9 cellular contexts compared by ENCODE assay signal in genomic region chr17:13597723-13598347, GRCh38. TPM values are rescaled to one million over a fixed set of nuclear protein-coding genes. Genes with fewer than 3 reads are reported as not detected.
A peak's percentile ranks its signal among the peaks of the same experiment; 100 is the strongest.
DNase-seq lines count a peak whose midpoint lies in the region; ATAC-seq and TF ChIP-seq lines count a peak whose summit lies in the region.
"Had no signal": no experiment of that assay in that cellular context is flagged by ENCODE, and none has a peak within 500 bp of the region (broad histone marks: within the 10 kb centered on the region; RNA-seq: fewer than 3 reads in every experiment).

No MANE protein-coding gene starts in this region.

- H3K27me3 ChIP-seq in psoas muscle (ENCODE audit: insufficient read depth in 3 of 3, low read length in 2 of 3) = peaks cover 0 to 52% (median 13%) of the 10 kb centered on the region in 3 donors
- H3K27me3 ChIP-seq in MG63 = no peaks in the 10 kb centered on the region

- DNase-seq in DMS 273 (lab: John Stamatoyannopoulos, UW; ENCODE audit: unreplicated experiment) = peak; percentile 59
- DNase-seq in DMS 273 treated with DMSO at 0.1 percent for 48 hours (lab: John Stamatoyannopoulos, UW) = no peak
- peak; percentile 59 for DNase-seq in fibroblast of gingiva (ENCODE audit: low read depth)
- no peak for DNase-seq in psoas muscle
- no peak for DNase-seq in MG63

- H3K36me3 ChIP-seq in psoas muscle (ENCODE audit: insufficient read depth in 1 of 2, low read depth in 1 of 2) (no peaks in the 10 kb centered on the region), MG63 (no peaks in the 10 kb centered on the region)
- H3K36me3 ChIP-seq: BLaER1 treated with 17β-estradiol and CSF1 and Interleukin-3, amounts not matched to agents 10 nM and 100 nM had no signal

- no peak for ATAC-seq in psoas muscle
- ATAC-seq in activated CD4-positive, CD25-positive, alpha-beta regulatory T cell treated with anti-CD3 and anti-CD28 coated beads, Interleukin-2, amount 50 U/mL, for 24 hours = no peak

- TF ChIP-seq EP300 in Ishikawa (IDR thresholded peaks at IDR 0.05; ENCODE audit: borderline replicate concordance) = no peak

- intact Hi-C loops in psoas muscle (cut with DNase I) = loop anchor here (5.0 kb wide), 2 partner anchors 704 to 1329 kb away; partner anchors contain the start of gene HS3ST3B1 (in 1 of the 2)

- H3K4me1 ChIP-seq in psoas muscle = peaks cover 2% of the 10 kb centered on the region

- H3K9me3 ChIP-seq in psoas muscle (no peaks in the 10 kb centered on the region), MG63 (no peaks in the 10 kb centered on the region)
- H3K9me3 ChIP-seq: BLaER1 treated with 17β-estradiol and CSF1 and Interleukin-3, amounts not matched to agents 10 nM and 100 nM had no signal

- H3K27ac ChIP-seq in psoas muscle = no peak overlapping the region
- H3K27ac ChIP-seq: BLaER1 treated with 17β-estradiol and CSF1 and Interleukin-3, amounts not matched to agents 10 nM and 100 nM had no signal

- WGBS in psoas muscle, 3 donors = 32 to 43% (median 33%) methylated on average over 3 of the region's 3 CpGs

- peak; percentile 67 for TF ChIP-seq RAD21 in Ishikawa (IDR thresholded peaks at IDR 0.05; ENCODE audit: low read depth)

- TF ChIP-seq CTCF in WI38 (IDR thresholded peaks at IDR 0.05; ENCODE audit: low read depth, low read length) (peak; percentile 38; the same call in 1 of the 2 replicates), psoas muscle (IDR thresholded peaks at IDR 0.05) (peak; percentile 56)

- H3K4me3 ChIP-seq in WI38 (ENCODE audit: low read depth, low read length) (peak overlapping the region; percentile 89), psoas muscle (no peak overlapping the region), MG63 (no peak overlapping the region)

TF ChIP-seq in Ishikawa, 13 proteins besides CTCF, POLR2A, EP300 and RAD21:
- no peak for TF ChIP-seq NFIC (IDR thresholded peaks at IDR 0.05)
- TF ChIP-seq ZBTB7A (IDR thresholded peaks at IDR 0.05; ENCODE audit: low read depth) = no peak
- TF ChIP-seq REST (IDR thresholded peaks at IDR 0.05; ENCODE audit: low read depth) = no peak
- no peak for TF ChIP-seq CREB1 (IDR thresholded peaks at IDR 0.05; ENCODE audit: low read depth)
- TF ChIP-seq USF1 (IDR thresholded peaks at IDR 0.05) = no peak
- no peak for TF ChIP-seq YY1 (IDR thresholded peaks at IDR 0.05; ENCODE audit: low read depth)
- TF ChIP-seq EGR1 (IDR thresholded peaks at IDR 0.05) = no peak
- no peak for TF ChIP-seq FOXM1 (IDR thresholded peaks at IDR 0.05; ENCODE audit: borderline replicate concordance, low read depth)

RNA-seq across cellular contexts. Expression of gene HS3ST3A1, which starts 3.9 kb away (rescaled TPM):
- total RNA-seq in psoas muscle = under 1 TPM in 3 of 4 donors, not detected in 1; 0.13 to 0.58 (median 0.22) TPM
- polyA plus RNA-seq in psoas muscle = under 1 TPM in 2 of 3 donors, not detected in 1; 0.44 to 0.64 TPM
- total RNA-seq in MG63 (2014; rRNA removed; shearing (Covaris generic); ENCODE audit: low replicate concordance) = 1.2 and 3.0 TPM in 2 replicates

Comparison
In these comparisons a context has a peak if more than half of its experiments do, and no peak if none do; other contexts are left out.
1. DNase-seq: peak in DMS 273 (single experiment) and fibroblast of gingiva (single experiment); none in DMS 273 treated with DMSO at 0.1 percent for 48 hours (single experiment), psoas muscle (0 of 2) and MG63 (single experiment).